10 cellular contexts compared by ENCODE assay signal in the genomic region with DNA sequence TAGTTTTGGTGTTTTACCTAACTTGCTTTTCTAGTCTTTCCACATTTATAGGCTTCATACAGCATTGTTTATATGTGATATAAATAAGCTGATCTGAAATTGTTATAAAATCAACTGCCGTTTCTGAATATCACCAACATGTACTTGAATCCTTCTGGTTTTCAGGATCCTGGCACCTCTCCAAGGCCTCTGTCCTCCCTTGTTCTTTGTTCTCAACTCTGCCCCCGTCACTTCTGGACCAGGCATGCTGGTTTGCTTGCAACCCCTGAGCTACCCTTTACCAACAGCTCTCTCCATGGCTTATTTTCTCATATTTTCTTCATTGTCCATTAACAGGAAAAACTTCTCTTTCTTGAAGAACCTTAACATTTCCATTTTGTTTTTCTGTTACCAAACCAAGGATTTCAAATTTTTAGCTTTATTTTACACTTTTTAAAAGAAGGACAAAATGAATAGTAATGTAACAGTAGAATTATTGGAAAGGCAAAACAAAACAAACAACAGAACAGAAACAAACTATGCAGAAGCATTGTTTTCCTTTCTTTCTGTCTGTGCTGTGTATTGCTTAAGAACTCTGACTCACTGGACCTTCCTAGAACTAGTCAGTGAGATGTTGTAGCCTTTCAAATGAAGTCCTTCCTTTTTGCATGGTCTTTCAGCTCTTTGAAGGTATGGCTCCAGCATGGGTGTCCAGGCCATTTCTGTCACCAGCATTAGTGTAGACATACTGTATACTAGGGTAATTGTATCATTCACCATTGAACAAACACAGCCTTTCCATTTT. TPM values are rescaled to one million over a fixed set of nuclear protein-coding genes. Genes with fewer than 3 reads are reported as not detected.
DNase-seq lines count a peak whose midpoint lies in the region; ATAC-seq and FAIRE-seq lines count a peak whose summit lies in the region.
"Had no signal": no experiment of that assay in that cellular context is flagged by ENCODE, and none has a peak within 500 bp of the region (broad histone marks: within the 10 kb centered on the region; RNA-seq: fewer than 3 reads in every experiment).

No MANE protein-coding gene starts in this region.

- no peak overlapping the region for H3K4me3 Mint-ChIP-seq in activated naive CD4-positive, alpha-beta T cell treated with anti-CD3 and anti-CD28 coated beads for 36 hours
- no peak overlapping the region for H3K4me3 Mint-ChIP-seq in naive thymus-derived CD8-positive, alpha-beta T cell

- no peaks in the 10 kb centered on the region for H3K4me1 Mint-ChIP-seq in activated naive CD4-positive, alpha-beta T cell treated with anti-CD3 and anti-CD28 coated beads for 36 hours (ENCODE audit: low read depth)
- peaks cover 0 to 24% (median 0%) of the 10 kb centered on the region in 4 donors for H3K4me1 Mint-ChIP-seq in naive thymus-derived CD8-positive, alpha-beta T cell

- no peak for ATAC-seq in naive thymus-derived CD8-positive, alpha-beta T cell

- intact Hi-C loops in activated naive CD4-positive, alpha-beta T cell treated with anti-CD3 and anti-CD28 coated beads for 36 hours (cut with micrococcal nuclease), result no loop called here

- H3K36me3 Mint-ChIP-seq in activated naive CD4-positive, alpha-beta T cell treated with anti-CD3 and anti-CD28 coated beads for 36 hours (ENCODE audit: low read depth), result no peaks in the 10 kb centered on the region
- no peaks in the 10 kb centered on the region for H3K36me3 Mint-ChIP-seq in naive thymus-derived CD8-positive, alpha-beta T cell

- peak; percentile 69 for FAIRE-seq in islet of Langerhans (lab: Jason Lieb, UNC)
- FAIRE-seq: TTC549 had no signal

- no peaks in the 10 kb centered on the region for H3K9me3 Mint-ChIP-seq in activated naive CD4-positive, alpha-beta T cell treated with anti-CD3 and anti-CD28 coated beads for 36 hours
- no peaks in the 10 kb centered on the region for H3K9me3 Mint-ChIP-seq in naive thymus-derived CD8-positive, alpha-beta T cell

- DNase-seq in A172 (ENCODE audit: low spot score) (peak; percentile 9), HCEC 1CT (peak; percentile 34), SHP77 (lab: John Stamatoyannopoulos, UW) (peak; percentile 30 to 59), retina (no peak), mucosa of gallbladder (ENCODE audit: low spot score) (no peak)
- DNase-seq in activated naive CD4-positive, alpha-beta T cell treated with anti-CD3 and anti-CD28 coated beads for 36 hours, result no peak
- no peak for DNase-seq in naive thymus-derived CD8-positive, alpha-beta T cell
- DNase-seq: erythroblast had no signal

- POLR2A ChIA-PET in naive thymus-derived CD8-positive, alpha-beta T cell (lab: Charles Lee), result no interaction called here

- no peak overlapping the region for H3K27ac Mint-ChIP-seq in activated naive CD4-positive, alpha-beta T cell treated with anti-CD3 and anti-CD28 coated beads for 36 hours
- H3K27ac Mint-ChIP-seq in naive thymus-derived CD8-positive, alpha-beta T cell, result peak overlapping the region in 1 of 10 donors; percentile 42

- peaks cover 10% of the 10 kb centered on the region for H3K27me3 Mint-ChIP-seq in activated naive CD4-positive, alpha-beta T cell treated with anti-CD3 and anti-CD28 coated beads for 36 hours (ENCODE audit: low read depth)
- peaks cover 1 to 9% (median 6%) of the 10 kb centered on the region in 5 donors for H3K27me3 Mint-ChIP-seq in naive thymus-derived CD8-positive, alpha-beta T cell

- CTCF ChIA-PET in activated naive CD4-positive, alpha-beta T cell treated with anti-CD3 and anti-CD28 coated beads for 36 hours (lab: Charles Lee), result interaction anchor here (0.5 kb wide), 1 partner anchor 322 kb away, joined by 5 read pairs; no protein-coding TSS in a partner anchor

RNA-seq across cellular contexts. Expression of a gene that starts 44.8 kb away (rescaled TPM):
- total RNA-seq in A172 (2014; rRNA removed; shearing (Covaris generic)), result 0.10 and 0.24 TPM in 2 replicates
- total RNA-seq in activated naive CD4-positive, alpha-beta T cell treated with anti-CD3 and anti-CD28 coated beads for 36 hours, result under 1 TPM; 0.07 to 0.17 TPM
- total RNA-seq in mucosa of gallbladder, result 2.9 TPM
- 10 to 100 TPM; 10.9 to 13.4 TPM for total RNA-seq in naive thymus-derived CD8-positive, alpha-beta T cell
- under 1 TPM in 2 of 3 donors, not detected in 1; 0.40 to 0.58 TPM for polyA plus RNA-seq in naive thymus-derived CD8-positive, alpha-beta T cell

Comparison
In these comparisons a context has a peak if more than half of its experiments do, and no peak if none do; other contexts are left out.
1. DNase-seq: peak in A172 (single experiment), HCEC 1CT (single experiment) and SHP77 (2 of 2); none in activated naive CD4-positive, alpha-beta T cell treated with anti-CD3 and anti-CD28 coated beads for 36 hours (single experiment), retina (single experiment), mucosa of gallbladder (single experiment) and naive thymus-derived CD8-positive, alpha-beta T cell (0 of 10).